Comparison of ENCODE assay signal across 30 cellular contexts in genomic region chr5:63240063-63240755, GRCh38.
"Had no signal": no experiment of that assay in that cellular context is flagged by ENCODE, and none has a peak within 500 bp of the region (broad histone marks: within the 10 kb centered on the region; RNA-seq: fewer than 3 reads in every experiment).

No MANE protein-coding gene starts in this region.

- H3K79me2 ChIP-seq: parathyroid adenoma had no signal

- H3K36me3 ChIP-seq: cardiac muscle cell, colonic mucosa, gastrocnemius medialis, left ventricle myocardium inferior, right atrium auricular region, stomach, tibial artery, upper lobe of right lung had no signal

- DNase-seq: activated effector memory CD4-positive, alpha-beta T cell treated with Interleukin-2 at 50 U/mL for 16 hours; activated naive CD4-positive, alpha-beta T cell treated with Interleukin-2 at 50 U/mL for 16 hours; activated T-cell treated with anti-CD3 and anti-CD28 coated beads for 4 hours; anterior cingulate cortex; body of pancreas; cerebellar nuclear complex; colonic mucosa; effector CD8-positive, alpha-beta T cell; erythroblast; gastrocnemius medialis; glutamatergic neuron; left ventricle myocardium inferior; naive B cell; nephron progenitor cell; nucleus accumbens; psoas muscle; stimulated activated CD4-positive, alpha-beta T cell treated with anti-CD3 and anti-CD28 coated beads, Interleukin-15, amount 100 ng/mL, for 24 hours; stimulated activated CD4-positive, alpha-beta T cell treated with anti-CD3 and anti-CD28 coated beads, Interleukin-2, amount 100 ng/mL, for 24 hours; stimulated activated naive B cell treated with anti-CD40 and anti-IgM and Interleukin-4, amounts not matched to agents 10 μg/mL and 1 μg/mL and 100 μg/mL, for 72 hours; stomach; T1000; tibial artery; upper lobe of right lung had no signal

- H2AFZ ChIP-seq: parathyroid adenoma had no signal

- ATAC-seq: body of pancreas; gastrocnemius medialis; psoas muscle; stimulated activated naive B cell treated with anti-CD40 and anti-IgM and Interleukin-4, amounts not matched to agents 10 μg/mL and 1 μg/mL and 100 μg/mL, for 72 hours; upper lobe of right lung; WTC11 had no signal

- H3K27ac ChIP-seq: body of pancreas, cardiac muscle cell, colonic mucosa, gastrocnemius medialis, left ventricle myocardium inferior, parathyroid adenoma, psoas muscle, right atrium auricular region, stomach, tibial artery, upper lobe of right lung had no signal

- H3K9me3 ChIP-seq: body of pancreas, colonic mucosa, gastrocnemius medialis, psoas muscle, right atrium auricular region, stomach, tibial artery, upper lobe of right lung had no signal

- H3K9ac ChIP-seq: parathyroid adenoma had no signal

- FAIRE-seq: endometrium, islet of Langerhans had no signal

- H3K4me1 ChIP-seq: body of pancreas, colonic mucosa, gastrocnemius medialis, left ventricle myocardium inferior, parathyroid adenoma, psoas muscle, right atrium auricular region, stomach, tibial artery, upper lobe of right lung had no signal

- H3K4me3 ChIP-seq: body of pancreas, cardiac muscle cell, colonic mucosa, gastrocnemius medialis, left ventricle myocardium inferior, lung, psoas muscle, right atrium auricular region, stomach, tibial artery, upper lobe of right lung had no signal

- H3K27me3 ChIP-seq: body of pancreas, cardiac muscle cell, colonic mucosa, gastrocnemius medialis, right atrium auricular region, stomach, tibial artery, upper lobe of right lung had no signal
